23 cellular contexts compared by ENCODE assay signal in genomic region chr3:149860881-149861280, GRCh38.
"Had no signal": no experiment of that assay in that cellular context is flagged by ENCODE, and none has a peak within 500 bp of the region (broad histone marks: within the 10 kb centered on the region; RNA-seq: fewer than 3 reads in every experiment).

No MANE protein-coding gene starts in this region.

- ATAC-seq: activated CD4-positive, alpha-beta T cell treated with anti-CD3 and anti-CD28 coated beads for 36 hours; activated CD8-positive, alpha-beta T cell treated with anti-CD3 and anti-CD28 coated beads for 36 hours; activated T-cell treated with anti-CD3 and anti-CD28 coated beads, Interleukin-2, amount 50 U/mL, for 72 hours had no signal

- H3K4me3 Mint-ChIP-seq: activated CD4-positive, alpha-beta T cell treated with anti-CD3 and anti-CD28 coated beads for 36 hours; activated CD8-positive, alpha-beta T cell treated with anti-CD3 and anti-CD28 coated beads for 36 hours; activated naive CD4-positive, alpha-beta T cell treated with anti-CD3 and anti-CD28 coated beads, Interleukin-2, amount 10 ng/mL, durations not matched to agents 7 days and 5 days; activated naive CD8-positive, alpha-beta T cell treated with anti-CD3 and anti-CD28 coated beads for 36 hours; activated T-cell treated with anti-CD3 and anti-CD28 coated beads, Interleukin-2, amount 50 U/mL, for 72 hours had no signal

- H3K27ac ChIP-seq: breast epithelium, KMS-11, VCaP had no signal

- H3K27me3 Mint-ChIP-seq: activated CD4-positive, alpha-beta T cell treated with anti-CD3 and anti-CD28 coated beads for 36 hours; activated CD8-positive, alpha-beta T cell treated with anti-CD3 and anti-CD28 coated beads for 36 hours; activated naive CD4-positive, alpha-beta T cell treated with anti-CD3 and anti-CD28 coated beads, Interleukin-2, amount 10 ng/mL, durations not matched to agents 7 days and 5 days; activated naive CD8-positive, alpha-beta T cell treated with anti-CD3 and anti-CD28 coated beads for 36 hours had no signal

- H3K4me3 ChIP-seq: breast epithelium, MG63 had no signal

- H3K9me3 Mint-ChIP-seq: activated T-cell treated with anti-CD3 and anti-CD28 coated beads, Interleukin-2, amount 50 U/mL, for 72 hours had no signal

- H3K27me3 ChIP-seq: breast epithelium, MG63 had no signal

- DNase-seq: activated CD4-positive, alpha-beta T cell treated with anti-CD3 and anti-CD28 coated beads for 36 hours; activated CD8-positive, alpha-beta memory T cell treated with anti-CD3 and anti-CD28 coated beads, Interleukin-2, amount 50 U/mL, for 4 hours; activated CD8-positive, alpha-beta T cell treated with anti-CD3 and anti-CD28 coated beads for 36 hours; activated gamma-delta T cell treated with Interleukin-2 at 50 U/mL for 16 hours; activated naive CD4-positive, alpha-beta T cell treated with anti-CD3 and anti-CD28 coated beads, Interleukin-2, amount 10 ng/mL, durations not matched to agents 7 days and 5 days; activated naive CD8-positive, alpha-beta T cell treated with anti-CD3 and anti-CD28 coated beads for 36 hours; activated T-cell treated with anti-CD3 and anti-CD28 coated beads, Interleukin-2, amount 50 U/mL, for 72 hours; aorta; caudate nucleus; MG63; MV-4-11; NCI-H1105; NCI-H1436; NCI-H1694 treated with DMSO at 0.1 percent for 48 hours; NCI-H2029 treated with DMSO at 0.1 percent for 48 hours; NCI-H345; NCI-H510A treated with DMSO at 0.1 percent for 48 hours; SHP77; T-helper 1 cell had no signal

- H3K4me1 ChIP-seq: breast epithelium had no signal

- H3K36me3 ChIP-seq: breast epithelium had no signal

- H3K4me1 Mint-ChIP-seq: activated naive CD4-positive, alpha-beta T cell treated with anti-CD3 and anti-CD28 coated beads, Interleukin-2, amount 10 ng/mL, durations not matched to agents 7 days and 5 days had no signal

- H3K27ac Mint-ChIP-seq: activated CD4-positive, alpha-beta T cell treated with anti-CD3 and anti-CD28 coated beads for 36 hours; activated CD8-positive, alpha-beta T cell treated with anti-CD3 and anti-CD28 coated beads for 36 hours; activated naive CD4-positive, alpha-beta T cell treated with anti-CD3 and anti-CD28 coated beads, Interleukin-2, amount 10 ng/mL, durations not matched to agents 7 days and 5 days; activated naive CD8-positive, alpha-beta T cell treated with anti-CD3 and anti-CD28 coated beads for 36 hours; activated T-cell treated with anti-CD3 and anti-CD28 coated beads, Interleukin-2, amount 50 U/mL, for 72 hours; activated T-helper 2 cell treated with anti-CD3 and anti-CD28 coated beads, Interferon-gamma antibody, Interleukin-2, Interleukin-4, amounts not matched to agents 10 μg/mL and 5 μg/mL and 100 μg/mL, durations not matched to agents 14 hours and 24 hours and 36 hours had no signal

- H3K9me3 ChIP-seq: breast epithelium, MG63 had no signal
